ENCODE assay signal across 8 cellular contexts in genomic region chr20:37693203-37693602, GRCh38. TPM values are rescaled to one million over a fixed set of nuclear protein-coding genes. Genes with fewer than 3 reads are reported as not detected.
DNase-seq lines count a peak whose midpoint lies in the region; ATAC-seq and TF ChIP-seq lines count a peak whose summit lies in the region.

No MANE protein-coding gene starts in this region.

- peaks cover 0 to 5% of the 10 kb centered on the region in 2 donors for H3K36me3 Mint-ChIP-seq in naive B cell

- no peaks in the 10 kb centered on the region for H3K36me3 ChIP-seq in HUES48 (ENCODE audit: control insufficient read depth, insufficient read depth, low read length)
- H3K36me3 ChIP-seq in brain microvascular endothelial cell (replicated peaks): no peaks in the 10 kb centered on the region

- peaks cover 11 to 21% (median 21%) of the 10 kb centered on the region in 3 donors for H3K27me3 Mint-ChIP-seq in naive B cell

- H3K4me1 Mint-ChIP-seq in naive B cell: peaks cover 29 to 44% (median 35%) of the 10 kb centered on the region in 3 donors

- no peaks in the 10 kb centered on the region for H3K9me3 Mint-ChIP-seq in naive B cell

- no peaks in the 10 kb centered on the region for H3K9me3 ChIP-seq in HUES48 (ENCODE audit: control insufficient read depth, insufficient read depth, low read length)

- in situ Hi-C loops in brain microvascular endothelial cell (cut with HindIII; ENCODE audit: low pct_ligation_motif_present, low sequenced_read_pairs): no loop called here

- ATAC-seq in naive B cell (ENCODE audit: low read depth in 2 of 2): no peak

- H3K4me3 Mint-ChIP-seq in naive B cell: peak overlapping the region; percentile 95 to 99 (median 98)

- H3K27ac ChIP-seq in HUES48 (ENCODE audit: low read depth, low read length) (no peak overlapping the region), brain microvascular endothelial cell (no peak overlapping the region)

- H3K4me3 ChIP-seq in AG09309 (ENCODE audit: control insufficient read depth, low read depth, low read length) (peak overlapping the region; percentile 79), HUES48 (ENCODE audit: low read depth, low read length) (peak overlapping the region; percentile 70), brain microvascular endothelial cell (ENCODE audit: low read depth, low read length) (peak overlapping the region; percentile 97)

- no peaks in the 10 kb centered on the region for H3K27me3 ChIP-seq in HUES48 (ENCODE audit: control insufficient read depth, insufficient read depth, low read length)
- peaks cover 2% of the 10 kb centered on the region for H3K27me3 ChIP-seq in brain microvascular endothelial cell (replicated peaks)

- no peak for DNase-seq in AG09309 (ENCODE audit: low read depth)
- no peak for DNase-seq in brain microvascular endothelial cell
- DNase-seq in naive B cell: no peak
- DNase-seq in middle frontal gyrus (ENCODE audit: extremely low spot score, low spot score): no peak
- DNase-seq in effector CD4-positive, alpha-beta T cell: no peak
- no peak for DNase-seq in LoVo (ENCODE audit: low spot score)
- no peak for DNase-seq in pons (ENCODE audit: low spot score)

- no peaks in the 10 kb centered on the region for H3K4me1 ChIP-seq in HUES48 (ENCODE audit: control insufficient read depth, insufficient read depth, low read length)

- H3K27ac Mint-ChIP-seq in naive B cell: peak overlapping the region in 4 of 6 donors; percentile 94 to 99 (median 96)

- H3K9ac ChIP-seq in HUES48 (ENCODE audit: low read depth, low read length): no peak overlapping the region

- no peak for TF ChIP-seq CTCF in AG09309 (IDR thresholded peaks at IDR 0.05; ENCODE audit: control insufficient read depth, insufficient read depth, low read depth, low read length, missing control alignments)
- TF ChIP-seq CTCF in brain microvascular endothelial cell (IDR thresholded peaks at IDR 0.05; ENCODE audit: low read depth, low read length, missing control alignments): no peak

RNA-seq across cellular contexts. Expression of gene CTNNBL1, which starts 0.6 kb away (rescaled TPM):
- 100 to 1,000 TPM; 102 to 200 (median 125) TPM for polyA plus RNA-seq in naive B cell (ENCODE audit: low read depth in 6 of 6)
